ENCODE assay signal across 29 cellular contexts in genomic region chr3:44501971-44502370, GRCh38. TPM values are rescaled to one million over a fixed set of nuclear protein-coding genes. Genes with fewer than 3 reads are reported as not detected.
"Had no signal": no experiment of that assay in that cellular context is flagged by ENCODE, and none has a peak within 500 bp of the region (broad histone marks: within the 10 kb centered on the region; RNA-seq: fewer than 3 reads in every experiment).

No MANE protein-coding gene starts in this region.

- H3K27ac Mint-ChIP-seq: activated CD4-positive, alpha-beta memory T cell treated with anti-CD3 and anti-CD28 coated beads, Interleukin-2, amount 10 ng/mL, durations not matched to agents 7 days and 5 days; activated CD4-positive, alpha-beta T cell treated with anti-CD3 and anti-CD28 coated beads for 36 hours; activated naive CD4-positive, alpha-beta T cell treated with anti-CD3 and anti-CD28 coated beads for 36 hours; activated naive CD8-positive, alpha-beta T cell; activated T-helper 17 cell treated with anti-CD3 and anti-CD28 coated beads, Interleukin-2, amount 50 U/mL, for 72 hours had no signal

- DNase-seq: activated CD4-positive, alpha-beta memory T cell treated with anti-CD3 and anti-CD28 coated beads, Interleukin-2, amount 10 ng/mL, durations not matched to agents 7 days and 5 days; activated CD4-positive, alpha-beta T cell treated with anti-CD3 and anti-CD28 coated beads for 36 hours; activated CD4-positive, alpha-beta T cell treated with anti-CD3 and anti-CD28 coated beads, Interleukin-2, amount 50 U/mL, for 1 hour; activated gamma-delta T cell; activated naive CD4-positive, alpha-beta T cell treated with anti-CD3 and anti-CD28 coated beads for 36 hours; activated T-cell treated with anti-CD3 and anti-CD28 coated beads for 4 hours; activated T-cell treated with anti-CD3 and anti-CD28 coated beads, Interleukin-2, amount 50 U/mL, for 48 hours; amygdala; Karpas-422; MM.1S; NCI-H1105; NCI-H1436; NCI-H187; NCI-H2081; NCI-H446; NCI-H526; NCI-H774; OCI-M1; Peyer's patch; Right ventricle myocardium superior; SJCRH30; SK-N-SH; T-helper 1 cell; WERI-Rb-1 had no signal

- H3K27me3 ChIP-seq: cardiac muscle cell, Peyer's patch, SJCRH30 had no signal

- H3K27me3 Mint-ChIP-seq: activated CD4-positive, alpha-beta memory T cell treated with anti-CD3 and anti-CD28 coated beads, Interleukin-2, amount 10 ng/mL, durations not matched to agents 7 days and 5 days; activated CD4-positive, alpha-beta T cell treated with anti-CD3 and anti-CD28 coated beads for 36 hours; activated naive CD8-positive, alpha-beta T cell; activated T-helper 17 cell treated with anti-CD3 and anti-CD28 coated beads, Interleukin-2, amount 50 U/mL, for 72 hours had no signal

- H3K9ac ChIP-seq: SK-N-SH had no signal

- H3K4me3 ChIP-seq: cardiac muscle cell, K562, Peyer's patch, SJCRH30 had no signal

- H3K27ac ChIP-seq: cardiac muscle cell, Peyer's patch, RWPE1, SJCRH30, WERI-Rb-1 had no signal

- H3K4me3 Mint-ChIP-seq: activated CD4-positive, alpha-beta memory T cell treated with anti-CD3 and anti-CD28 coated beads, Interleukin-2, amount 10 ng/mL, durations not matched to agents 7 days and 5 days; activated CD4-positive, alpha-beta T cell treated with anti-CD3 and anti-CD28 coated beads for 36 hours; activated naive CD4-positive, alpha-beta T cell treated with anti-CD3 and anti-CD28 coated beads for 36 hours; activated naive CD8-positive, alpha-beta T cell; activated T-helper 17 cell treated with anti-CD3 and anti-CD28 coated beads, Interleukin-2, amount 50 U/mL, for 72 hours had no signal

- FAIRE-seq: K562 had no signal

- H3K9me2 ChIP-seq: SK-N-SH had no signal

- H3K4me2 ChIP-seq: SK-N-SH had no signal

- H3K4me1 Mint-ChIP-seq: activated T-helper 17 cell treated with anti-CD3 and anti-CD28 coated beads, Interleukin-2, amount 50 U/mL, for 72 hours had no signal

- H3K4me1 ChIP-seq: Peyer's patch, SJCRH30 had no signal

RNA-seq across cellular contexts. Expression of gene ZKSCAN7, which starts 53.0 kb away (rescaled TPM):
- total RNA-seq: K562 had no signal
